8 cellular contexts compared by ENCODE assay signal in genomic region chr2:70103531-70104061, GRCh38. TPM values are rescaled to one million over a fixed set of nuclear protein-coding genes. Genes with fewer than 3 reads are reported as not detected.
DNase-seq lines count a peak whose midpoint lies in the region; ATAC-seq, FAIRE-seq and TF ChIP-seq lines count a peak whose summit lies in the region.

No MANE protein-coding gene starts in this region.

- DNase-seq in activated gamma-delta T cell (lab: John Stamatoyannopoulos, UW), result peak; percentile 19
- DNase-seq in activated gamma-delta T cell treated with Interleukin-2 at 50 U/mL for 16 hours, result no peak
- no peak for DNase-seq in WTC11 (ENCODE audit: low spot score)
- DNase-seq in HepG2 (ENCODE audit: low spot score), result no peak
- no peak for DNase-seq in upper lobe of right lung
- DNase-seq in stimulated activated CD4-positive, alpha-beta T cell treated with anti-CD3 and anti-CD28 coated beads, Interleukin-2, amount 100 ng/mL, for 24 hours, result no peak
- no peak for DNase-seq in SJCRH30
- DNase-seq in ACHN, result no peak

- TF ChIP-seq CTCF in WTC11 (IDR thresholded peaks at IDR 0.05) (no peak), HepG2 (CRISPR knock-in tag; IDR thresholded peaks at IDR 0.05) (no peak), upper lobe of right lung (IDR thresholded peaks at IDR 0.05) (no peak)

- no peak for TF ChIP-seq POLR2A in HepG2 (IDR thresholded peaks at IDR 0.05; ENCODE audit: insufficient read depth in 1 of 2, low read depth in 2 of 2, low read length in 2 of 2)

- 97% methylated on average over 5 of the region's 5 CpGs for WGBS in HepG2 (ENCODE audit: low lambda C conversion rate)

- no peaks in the 10 kb centered on the region for H3K36me3 Mint-ChIP-seq in WTC11

- no peaks in the 10 kb centered on the region; a peak in 1 of 5 replicates for H3K27me3 ChIP-seq in HepG2 (ENCODE audit: control insufficient read depth in 1 of 2, insufficient read depth in 2 of 2, low read length in 2 of 2)
- H3K27me3 ChIP-seq in upper lobe of right lung, result no peaks in the 10 kb centered on the region
- H3K27me3 ChIP-seq in SJCRH30, result no peaks in the 10 kb centered on the region

- H3K4me1 ChIP-seq in HepG2 (ENCODE audit: insufficient read depth, low read length) (peaks cover 48% of the 10 kb centered on the region), upper lobe of right lung (peaks cover 12% of the 10 kb centered on the region), SJCRH30 (peaks cover 29% of the 10 kb centered on the region)

- H3K9me3 ChIP-seq in HepG2 (ENCODE audit: low read length), result no peaks in the 10 kb centered on the region
- H3K9me3 ChIP-seq in upper lobe of right lung, result no peaks in the 10 kb centered on the region
- no peaks in the 10 kb centered on the region for H3K9me3 ChIP-seq in SJCRH30 (replicated peaks)

- no peak overlapping the region for H3K4me2 ChIP-seq in HepG2 (ENCODE audit: low read depth, low read length)

- H2AFZ ChIP-seq in HepG2 (ENCODE audit: low read length), result peak overlapping the region; percentile 84

- H3K36me3 ChIP-seq in HepG2 (replicated peaks in 1 of 2; ENCODE audit: control insufficient read depth in 1 of 2, insufficient read depth in 2 of 2, low read length in 2 of 2), result no peaks in the 10 kb centered on the region
- H3K36me3 ChIP-seq in upper lobe of right lung, result no peaks in the 10 kb centered on the region
- no peaks in the 10 kb centered on the region for H3K36me3 ChIP-seq in SJCRH30

- no peaks in the 10 kb centered on the region; the same call in 1 of the 2 replicates for H3K27me3 Mint-ChIP-seq in WTC11 (ENCODE audit: low read depth)

- H4K20me1 ChIP-seq in HepG2 (ENCODE audit: insufficient read depth, low read length), result no peaks in the 10 kb centered on the region

- in situ Hi-C loops in HepG2 (cut with HindIII; ENCODE audit: extremely low pct_ligation_motif_present, low pct_unique_long_range_greater_than_20kb) (no loop called here), ACHN (cut with HindIII; ENCODE audit: low pct_ligation_motif_present, low pct_unique_long_range_greater_than_20kb, low sequenced_read_pairs) (no loop called here)

- ATAC-seq in WTC11 (peak; percentile 41), HepG2 (no peak), upper lobe of right lung (no peak)

- H3K9me3 Mint-ChIP-seq in WTC11, result no peaks in the 10 kb centered on the region

- H3K27ac ChIP-seq in HepG2 (ENCODE audit: extremely low read length, insufficient read depth, low read length) (no peak overlapping the region), upper lobe of right lung (peak overlapping the region; percentile 20), SJCRH30 (no peak overlapping the region)

- no peak for FAIRE-seq in HepG2 (lab: Jason Lieb, UNC)

- POLR2A ChIA-PET in WTC11 (lab: Charles Lee), result interaction anchor here (0.7 kb wide), 1 partner anchor 12 kb away, joined by 3 read pairs; no protein-coding TSS in a partner anchor
- POLR2A ChIA-PET in HepG2 (lab: Yijun Ruan, JAX), result interaction anchor here (1.2 to 9.4 kb wide), 7 partner anchors 12 to 189 kb away, joined by 3 to 423 read pairs (median 11); partner anchors contain the start of genes C2orf42, MXD1 and PCBP1

- TF ChIP-seq EP300 in HepG2 (IDR thresholded peaks at IDR 0.05; ENCODE audit: low read depth in 2 of 2, low read length in 2 of 2), result no peak
- TF ChIP-seq EP300 in HepG2 (CRISPR knock-in tag; IDR thresholded peaks at IDR 0.05; ENCODE audit: borderline replicate concordance), result no peak

- H3K27ac Mint-ChIP-seq in WTC11, result peak overlapping the region; percentile 87

- no peaks in the 10 kb centered on the region for H3K79me2 ChIP-seq in HepG2 (ENCODE audit: insufficient read depth, low read length)

- intact Hi-C loops in HepG2 (cut with micrococcal nuclease; ENCODE audit: unreplicated experiment), result no loop called here
- intact Hi-C loops in upper lobe of right lung (cut with DNase I), result no loop called here

- no TSS peak for BruUV-seq in HepG2 (replicated peaks; lab: Mats Ljungman, UMichigan)

- TF ChIP-seq RAD21 in HepG2 (CRISPR knock-in tag; IDR thresholded peaks at IDR 0.05), result no peak

- peaks cover 40% of the 10 kb centered on the region for H3K4me1 Mint-ChIP-seq in WTC11

- H3K4me3 Mint-ChIP-seq in WTC11, result no peak overlapping the region

- H3K9ac ChIP-seq in HepG2 (ENCODE audit: insufficient read depth, low read depth, low read length), result 0 out of 2 replicates have a peak overlapping the region, but pooled peaks have one; percentile 71

- CTCF ChIA-PET in WTC11 (lab: Charles Lee) (interaction anchor here (0.6 to 1.7 kb wide), 2 partner anchors 23 to 189 kb away, joined by 4 to 5 read pairs; partner anchors contain the start of gene MXD1), HepG2 (lab: Yijun Ruan, JAX; ENCODE audit: low intra/inter-chr PET ratio, low total read pairs) (no interaction called here)

- H3K4me3 ChIP-seq in HepG2 (replicated peaks in 1 of 3; ENCODE audit: insufficient read depth in 1 of 3, low read depth in 2 of 3, low read length in 3 of 3) (no peak overlapping the region), upper lobe of right lung (no peak overlapping the region), SJCRH30 (no peak overlapping the region)

TF ChIP-seq in WTC11, 78 proteins besides CTCF, POLR2A, EP300 and RAD21 (continues in another document):
- TF ChIP-seq TP53 (CRISPR knock-in tag; IDR thresholded peaks at IDR 0.05), result no peak
- no peak for TF ChIP-seq ETV6 (CRISPR knock-in tag; IDR thresholded peaks at IDR 0.05)
- no peak for TF ChIP-seq NFYB (CRISPR knock-in tag; conservative IDR thresholded peaks at IDR 0.05; ENCODE audit: low read depth)
- no peak for TF ChIP-seq TCF7 (CRISPR knock-in tag; IDR thresholded peaks at IDR 0.05; ENCODE audit: low read depth)
- TF ChIP-seq USF2 (CRISPR knock-in tag; IDR thresholded peaks at IDR 0.05), result no peak
- no peak for TF ChIP-seq TEAD4 (CRISPR knock-in tag; IDR thresholded peaks at IDR 0.05)

TF ChIP-seq in HepG2, 621 proteins besides CTCF, POLR2A, EP300 and RAD21:
- no peak for TF ChIP-seq ZNF124 (CRISPR knock-in tag; IDR thresholded peaks at IDR 0.05)
- 0 out of 2 replicates have a peak, but pooled peaks have one; percentile 29 for TF ChIP-seq ZBTB7A (CRISPR knock-in tag; IDR thresholded peaks at IDR 0.05)
- TF ChIP-seq TOPORS (CRISPR knock-in tag; IDR thresholded peaks at IDR 0.05), result no peak
- no peak for TF ChIP-seq SMYD3 (CRISPR knock-in tag; IDR thresholded peaks at IDR 0.05)
TF ChIP-seq in HepG2: peak in this region for 1.

RNA-seq across cellular contexts. Expression of gene PCBP1, which starts 16.3 kb away (rescaled TPM):
- 489 to 528 TPM (median 518 TPM) in 3 replicates for total RNA-seq in WTC11 (2021)
- 32.0 and 104 TPM in 2 replicates for total RNA-seq in HepG2 (2016; rRNA removed; fragmentation: Illumina TruSeq; extraction: Trizol)
- 39.6 and 40.9 TPM in 2 replicates for total RNA-seq in HepG2 (2016; cell fraction: cytosol; rRNA removed; fragmentation: Illumina TruSeq; extraction: Trizol; ENCODE audit: low read depth)
- total RNA-seq in HepG2 (2016; cell fraction: insoluble cytoplasmic fraction; rRNA removed; fragmentation: Illumina TruSeq; extraction: Trizol), result 30.2 and 107 TPM in 2 replicates
- total RNA-seq in HepG2 (2016; cell fraction: membrane; rRNA removed; fragmentation: Illumina TruSeq; extraction: Trizol), result 84.5 and 86.5 TPM in 2 replicates
- 54.5 and 55.6 TPM in 2 replicates for total RNA-seq in HepG2 (2016; cell fraction: nucleus; rRNA removed; fragmentation: Illumina TruSeq; extraction: Trizol)
- polyA plus RNA-seq in HepG2 (2011; rRNA removed), result 137 and 144 TPM in 2 replicates
- 140 and 145 TPM in 2 replicates for polyA plus RNA-seq in HepG2 (2011; cell fraction: cytosol; rRNA removed)
- 80.5 and 83.2 TPM in 2 replicates for polyA plus RNA-seq in HepG2 (2011; cell fraction: nucleus; rRNA removed)
- 391 and 423 TPM in 2 replicates for polyA plus RNA-seq in HepG2 (2012)
- polyA plus RNA-seq in HepG2 (2016; cell fraction: cytosol; fragmentation: Illumina TruSeq; extraction: Trizol; ENCODE audit: low read depth), result 248 and 249 TPM in 2 replicates
- 461 and 517 TPM in 2 replicates for polyA plus RNA-seq in HepG2 (2016; cell fraction: insoluble cytoplasmic fraction; fragmentation: Illumina TruSeq; extraction: Trizol; ENCODE audit: low read depth)
- polyA plus RNA-seq in HepG2 (2016; cell fraction: membrane; fragmentation: Illumina TruSeq; extraction: Trizol; ENCODE audit: low read depth), result 274 and 290 TPM in 2 replicates
- polyA plus RNA-seq in HepG2 (2016; cell fraction: nucleus; fragmentation: Illumina TruSeq; extraction: Trizol; ENCODE audit: insufficient read depth, low read depth), result 271 and 294 TPM in 2 replicates
- polyA minus RNA-seq in HepG2 (2011; rRNA and poly(A)+ RNA removed; ENCODE audit: low replicate concordance), result 74.9 and 159 TPM in 2 replicates
- polyA minus RNA-seq in HepG2 (2011; cell fraction: cytosol; rRNA and poly(A)+ RNA removed), result 114 and 126 TPM in 2 replicates
- polyA minus RNA-seq in HepG2 (2011; cell fraction: nucleus; rRNA and poly(A)+ RNA removed), result 41.5 and 41.8 TPM in 2 replicates
- total RNA-seq in upper lobe of right lung, result 337 TPM
- total RNA-seq in SJCRH30 (2014; rRNA removed; shearing (Covaris generic)), result 81.6 and 88.4 TPM in 2 replicates
